Comparison of ENCODE assay signal across 1 cellular context in genomic region chr11:92552942-92553341, GRCh38.
TF ChIP-seq lines count a peak whose summit lies in the region.

No MANE protein-coding gene starts in this region.

TF ChIP-seq in SK-N-SH treated with all-trans-retinoic acid at 6 μM for 48 hours, 23 proteins besides CTCF, POLR2A, EP300 and RAD21 (continued from another document):
- TF ChIP-seq, protein P1, sequence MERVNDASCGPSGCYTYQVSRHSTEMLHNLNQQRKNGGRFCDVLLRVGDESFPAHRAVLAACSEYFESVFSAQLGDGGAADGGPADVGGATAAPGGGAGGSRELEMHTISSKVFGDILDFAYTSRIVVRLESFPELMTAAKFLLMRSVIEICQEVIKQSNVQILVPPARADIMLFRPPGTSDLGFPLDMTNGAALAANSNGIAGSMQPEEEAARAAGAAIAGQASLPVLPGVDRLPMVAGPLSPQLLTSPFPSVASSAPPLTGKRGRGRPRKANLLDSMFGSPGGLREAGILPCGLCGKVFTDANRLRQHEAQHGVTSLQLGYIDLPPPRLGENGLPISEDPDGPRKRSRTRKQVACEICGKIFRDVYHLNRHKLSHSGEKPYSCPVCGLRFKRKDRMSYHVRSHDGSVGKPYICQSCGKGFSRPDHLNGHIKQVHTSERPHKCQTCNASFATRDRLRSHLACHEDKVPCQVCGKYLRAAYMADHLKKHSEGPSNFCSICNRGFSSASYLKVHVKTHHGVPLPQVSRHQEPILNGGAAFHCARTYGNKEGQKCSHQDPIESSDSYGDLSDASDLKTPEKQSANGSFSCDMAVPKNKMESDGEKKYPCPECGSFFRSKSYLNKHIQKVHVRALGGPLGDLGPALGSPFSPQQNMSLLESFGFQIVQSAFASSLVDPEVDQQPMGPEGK (CRISPR knock-in tag; IDR thresholded peaks at IDR 0.05; ENCODE audit: borderline replicate concordance): no peak
- TF ChIP-seq, protein P2, sequence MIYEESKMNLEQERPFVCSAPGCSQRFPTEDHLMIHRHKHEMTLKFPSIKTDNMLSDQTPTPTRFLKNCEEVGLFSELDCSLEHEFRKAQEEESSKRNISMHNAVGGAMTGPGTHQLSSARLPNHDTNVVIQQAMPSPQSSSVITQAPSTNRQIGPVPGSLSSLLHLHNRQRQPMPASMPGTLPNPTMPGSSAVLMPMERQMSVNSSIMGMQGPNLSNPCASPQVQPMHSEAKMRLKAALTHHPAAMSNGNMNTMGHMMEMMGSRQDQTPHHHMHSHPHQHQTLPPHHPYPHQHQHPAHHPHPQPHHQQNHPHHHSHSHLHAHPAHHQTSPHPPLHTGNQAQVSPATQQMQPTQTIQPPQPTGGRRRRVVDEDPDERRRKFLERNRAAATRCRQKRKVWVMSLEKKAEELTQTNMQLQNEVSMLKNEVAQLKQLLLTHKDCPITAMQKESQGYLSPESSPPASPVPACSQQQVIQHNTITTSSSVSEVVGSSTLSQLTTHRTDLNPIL (CRISPR knock-in tag; IDR thresholded peaks at IDR 0.05; ENCODE audit: low read depth): no peak
